1 cellular context compared by ENCODE assay signal in the genomic region with DNA sequence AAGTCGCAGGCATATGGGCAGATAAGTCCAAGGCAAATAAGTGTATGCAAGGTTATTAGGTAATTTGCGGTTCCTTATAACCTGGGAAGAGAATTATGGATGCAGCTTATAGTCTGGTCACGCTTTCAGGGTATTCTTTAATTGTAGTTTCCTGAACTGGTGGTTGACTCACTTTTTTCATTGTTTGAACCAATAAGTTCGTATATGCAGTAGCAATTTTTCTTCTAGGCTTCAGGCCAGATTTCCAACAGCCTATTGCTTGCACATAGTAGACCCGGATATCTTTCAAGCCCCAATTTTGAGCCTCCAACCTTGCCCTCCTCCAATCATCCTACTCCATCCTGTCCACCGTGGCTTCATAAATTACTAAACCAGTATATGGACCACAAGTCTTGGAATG.
TF ChIP-seq lines count a peak whose summit lies in the region.

No MANE protein-coding gene starts in this region.

TF ChIP-seq in K562, 482 proteins besides CTCF, POLR2A, EP300 and RAD21:
- TF ChIP-seq CHD4 (IDR thresholded peaks at IDR 0.05; ENCODE audit: insufficient read depth, insufficient replicate concordance, low read depth, low read length, poor library complexity, severe bottlenecking) = no peak
- TF ChIP-seq LARP7 (IDR thresholded peaks at IDR 0.05) = no peak
- TF ChIP-seq ZNF445 (CRISPR knock-in tag; IDR thresholded peaks at IDR 0.05; ENCODE audit: low read depth) = no peak
- no peak for TF ChIP-seq SLC30A9 (CRISPR knock-in tag; IDR thresholded peaks at IDR 0.05)
- TF ChIP-seq, protein P1, sequence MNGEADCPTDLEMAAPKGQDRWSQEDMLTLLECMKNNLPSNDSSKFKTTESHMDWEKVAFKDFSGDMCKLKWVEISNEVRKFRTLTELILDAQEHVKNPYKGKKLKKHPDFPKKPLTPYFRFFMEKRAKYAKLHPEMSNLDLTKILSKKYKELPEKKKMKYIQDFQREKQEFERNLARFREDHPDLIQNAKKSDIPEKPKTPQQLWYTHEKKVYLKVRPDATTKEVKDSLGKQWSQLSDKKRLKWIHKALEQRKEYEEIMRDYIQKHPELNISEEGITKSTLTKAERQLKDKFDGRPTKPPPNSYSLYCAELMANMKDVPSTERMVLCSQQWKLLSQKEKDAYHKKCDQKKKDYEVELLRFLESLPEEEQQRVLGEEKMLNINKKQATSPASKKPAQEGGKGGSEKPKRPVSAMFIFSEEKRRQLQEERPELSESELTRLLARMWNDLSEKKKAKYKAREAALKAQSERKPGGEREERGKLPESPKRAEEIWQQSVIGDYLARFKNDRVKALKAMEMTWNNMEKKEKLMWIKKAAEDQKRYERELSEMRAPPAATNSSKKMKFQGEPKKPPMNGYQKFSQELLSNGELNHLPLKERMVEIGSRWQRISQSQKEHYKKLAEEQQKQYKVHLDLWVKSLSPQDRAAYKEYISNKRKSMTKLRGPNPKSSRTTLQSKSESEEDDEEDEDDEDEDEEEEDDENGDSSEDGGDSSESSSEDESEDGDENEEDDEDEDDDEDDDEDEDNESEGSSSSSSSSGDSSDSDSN (IDR thresholded peaks at IDR 0.05; ENCODE audit: borderline replicate concordance in 1 of 2, low read depth in 2 of 2, low read length in 2 of 2) = no peak
- no peak for TF ChIP-seq KLF1 (tag; IDR thresholded peaks at IDR 0.05)
- no peak for TF ChIP-seq FIP1L1 (IDR thresholded peaks at IDR 0.05; ENCODE audit: low read depth, low read length, poor library complexity, severe bottlenecking)
- no peak for TF ChIP-seq CHD1 (IDR thresholded peaks at IDR 0.05; ENCODE audit: low read length)
- no peak for TF ChIP-seq XRCC4 (IDR thresholded peaks at IDR 0.05; ENCODE audit: extremely low read depth, insufficient read depth, insufficient read length)
- TF ChIP-seq, protein P2, sequence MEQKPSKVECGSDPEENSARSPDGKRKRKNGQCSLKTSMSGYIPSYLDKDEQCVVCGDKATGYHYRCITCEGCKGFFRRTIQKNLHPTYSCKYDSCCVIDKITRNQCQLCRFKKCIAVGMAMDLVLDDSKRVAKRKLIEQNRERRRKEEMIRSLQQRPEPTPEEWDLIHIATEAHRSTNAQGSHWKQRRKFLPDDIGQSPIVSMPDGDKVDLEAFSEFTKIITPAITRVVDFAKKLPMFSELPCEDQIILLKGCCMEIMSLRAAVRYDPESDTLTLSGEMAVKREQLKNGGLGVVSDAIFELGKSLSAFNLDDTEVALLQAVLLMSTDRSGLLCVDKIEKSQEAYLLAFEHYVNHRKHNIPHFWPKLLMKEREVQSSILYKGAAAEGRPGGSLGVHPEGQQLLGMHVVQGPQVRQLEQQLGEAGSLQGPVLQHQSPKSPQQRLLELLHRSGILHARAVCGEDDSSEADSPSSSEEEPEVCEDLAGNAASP (IDR thresholded peaks at IDR 0.05) = no peak
- no peak for TF ChIP-seq ZNF3 (CRISPR knock-in tag; IDR thresholded peaks at IDR 0.05)
- TF ChIP-seq BCOR (IDR thresholded peaks at IDR 0.05) = no peak
